13 cellular contexts compared by ENCODE assay signal in the genomic region with DNA sequence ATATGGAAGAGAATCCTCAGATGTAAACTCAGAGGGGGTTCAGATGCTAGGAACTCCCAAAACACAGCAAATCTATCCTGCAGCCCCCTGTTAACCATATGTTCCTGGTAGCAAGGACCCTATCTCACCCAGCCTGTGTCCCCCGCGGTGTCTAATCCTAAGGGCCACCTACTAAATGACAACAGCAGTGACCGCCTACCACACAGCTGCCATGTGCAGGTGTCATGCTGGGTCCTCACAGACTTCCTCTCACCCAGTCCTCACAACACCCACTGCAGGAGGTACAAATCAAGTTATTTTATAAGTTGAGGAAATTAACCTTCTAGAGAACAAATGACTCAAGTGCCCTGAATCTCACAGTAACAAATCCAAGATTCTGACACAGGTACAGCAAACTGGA.
DNase-seq lines count a peak whose midpoint lies in the region; ATAC-seq and TF ChIP-seq lines count a peak whose summit lies in the region.
"Had no signal": no experiment of that assay in that cellular context is flagged by ENCODE, and none has a peak within 500 bp of the region (broad histone marks: within the 10 kb centered on the region; RNA-seq: fewer than 3 reads in every experiment).

No MANE protein-coding gene starts in this region.

- no peak overlapping the region for H3K4me3 Mint-ChIP-seq in activated naive CD8-positive, alpha-beta T cell treated with anti-CD3 and anti-CD28 coated beads for 36 hours
- H3K4me3 Mint-ChIP-seq: neural progenitor cell had no signal

- ATAC-seq in heart right ventricle (no peak), lower lobe of right lung (no peak), upper lobe of left lung (ENCODE audit: low FRiP score in 2 of 2) (no peak)
- ATAC-seq: foreskin keratinocyte had no signal

- H3K4me1 ChIP-seq in heart right ventricle = peaks cover 18 to 93% (median 86%) of the 10 kb centered on the region in 9 donors
- peaks cover 86% of the 10 kb centered on the region for H3K4me1 ChIP-seq in lower lobe of right lung
- peaks cover 72 to 96% (median 75%) of the 10 kb centered on the region in 4 donors for H3K4me1 ChIP-seq in upper lobe of left lung

- no peak for TF ChIP-seq EP300 in upper lobe of left lung (IDR thresholded peaks at IDR 0.05)

- H3K9me3 ChIP-seq in heart right ventricle (no peaks in the 10 kb centered on the region), lower lobe of right lung (no peaks in the 10 kb centered on the region), upper lobe of left lung (no peaks in the 10 kb centered on the region)

- H3K9me3 Mint-ChIP-seq in activated naive CD8-positive, alpha-beta T cell treated with anti-CD3 and anti-CD28 coated beads for 36 hours = no peaks in the 10 kb centered on the region

- TF ChIP-seq POLR2A in upper lobe of left lung (IDR thresholded peaks at IDR 0.05) = no peak

- no peak for TF ChIP-seq CTCF in heart right ventricle (IDR thresholded peaks at IDR 0.05)
- TF ChIP-seq CTCF in lower lobe of right lung (IDR thresholded peaks at IDR 0.05) = no peak
- no peak for TF ChIP-seq CTCF in upper lobe of left lung (IDR thresholded peaks at IDR 0.05)

- no peak for DNase-seq in heart right ventricle
- DNase-seq in cardiac septum (ENCODE audit: low spot score) = no peak
- no peak for DNase-seq in activated naive CD8-positive, alpha-beta T cell treated with anti-CD3 and anti-CD28 coated beads for 36 hours
- no peak for DNase-seq in lower lobe of right lung
- no peak for DNase-seq in upper lobe of left lung
- DNase-seq in NCI-H1694 treated with DMSO at 0.1 percent for 48 hours (lab: John Stamatoyannopoulos, UW) = no peak
- no peak for DNase-seq in HK-2 (ENCODE audit: unreplicated experiment)
- DNase-seq in GF-D8 (lab: John Stamatoyannopoulos, UW) = no peak
- DNase-seq: dermis blood vessel endothelial cell, foreskin keratinocyte, kidney glomerular epithelial cell, NCI-H226 had no signal

- H3K27me3 ChIP-seq in heart right ventricle (no peaks in the 10 kb centered on the region), lower lobe of right lung (ENCODE audit: low read depth) (no peaks in the 10 kb centered on the region), upper lobe of left lung (no peaks in the 10 kb centered on the region)
- H3K27me3 ChIP-seq: foreskin keratinocyte had no signal

- H3K36me3 ChIP-seq in heart right ventricle (no peaks in the 10 kb centered on the region), lower lobe of right lung (no peaks in the 10 kb centered on the region), upper lobe of left lung (no peaks in the 10 kb centered on the region)
- H3K36me3 ChIP-seq: neural progenitor cell had no signal

- H3K27ac Mint-ChIP-seq in activated naive CD8-positive, alpha-beta T cell treated with anti-CD3 and anti-CD28 coated beads for 36 hours = peak overlapping the region; percentile 51
- H3K27ac Mint-ChIP-seq: neural progenitor cell had no signal

- peaks cover 8% of the 10 kb centered on the region for H3K36me3 Mint-ChIP-seq in activated naive CD8-positive, alpha-beta T cell treated with anti-CD3 and anti-CD28 coated beads for 36 hours
- H3K36me3 Mint-ChIP-seq: neural progenitor cell had no signal

- no peak overlapping the region for H3K4me3 ChIP-seq in heart right ventricle
- H3K4me3 ChIP-seq in lower lobe of right lung = no peak overlapping the region
- H3K4me3 ChIP-seq in upper lobe of left lung = no peak overlapping the region
- H3K4me3 ChIP-seq: neural progenitor cell had no signal

- H3K4me1 Mint-ChIP-seq in activated naive CD8-positive, alpha-beta T cell treated with anti-CD3 and anti-CD28 coated beads for 36 hours = peaks cover 68% of the 10 kb centered on the region

- intact Hi-C loops in heart right ventricle (cut with DNase I) = loop anchor here in 5 of 10 donors (5.0 to 10.0 kb wide), 4 partner anchors 50 to 90 kb away; partner anchors contain the start of gene ITPK1 (in 2 of the 5)
- intact Hi-C loops in cardiac septum (cut with DNase I) = loop anchor here (5.0 kb wide), 2 partner anchors 50 to 70 kb away; no protein-coding TSS in a partner anchor
- intact Hi-C loops in lower lobe of right lung (cut with DNase I) = no loop called here

- H3K27me3 Mint-ChIP-seq in activated naive CD8-positive, alpha-beta T cell treated with anti-CD3 and anti-CD28 coated beads for 36 hours = no peaks in the 10 kb centered on the region

- H3K27ac ChIP-seq in heart right ventricle = peak overlapping the region in 9 of 10 donors; percentile 78 to 92 (median 90)
- peak overlapping the region; percentile 79 for H3K27ac ChIP-seq in lower lobe of right lung
- H3K27ac ChIP-seq in upper lobe of left lung = peak overlapping the region; percentile 69 to 88 (median 80)
- H3K27ac ChIP-seq: neural progenitor cell had no signal

- 89 to 92% methylated on average over 3 of the region's 3 CpGs for WGBS in heart right ventricle, 2 donors
- 87 to 98% methylated on average over 3 of the region's 3 CpGs for WGBS in upper lobe of left lung, 2 donors
